In the genomic region with DNA sequence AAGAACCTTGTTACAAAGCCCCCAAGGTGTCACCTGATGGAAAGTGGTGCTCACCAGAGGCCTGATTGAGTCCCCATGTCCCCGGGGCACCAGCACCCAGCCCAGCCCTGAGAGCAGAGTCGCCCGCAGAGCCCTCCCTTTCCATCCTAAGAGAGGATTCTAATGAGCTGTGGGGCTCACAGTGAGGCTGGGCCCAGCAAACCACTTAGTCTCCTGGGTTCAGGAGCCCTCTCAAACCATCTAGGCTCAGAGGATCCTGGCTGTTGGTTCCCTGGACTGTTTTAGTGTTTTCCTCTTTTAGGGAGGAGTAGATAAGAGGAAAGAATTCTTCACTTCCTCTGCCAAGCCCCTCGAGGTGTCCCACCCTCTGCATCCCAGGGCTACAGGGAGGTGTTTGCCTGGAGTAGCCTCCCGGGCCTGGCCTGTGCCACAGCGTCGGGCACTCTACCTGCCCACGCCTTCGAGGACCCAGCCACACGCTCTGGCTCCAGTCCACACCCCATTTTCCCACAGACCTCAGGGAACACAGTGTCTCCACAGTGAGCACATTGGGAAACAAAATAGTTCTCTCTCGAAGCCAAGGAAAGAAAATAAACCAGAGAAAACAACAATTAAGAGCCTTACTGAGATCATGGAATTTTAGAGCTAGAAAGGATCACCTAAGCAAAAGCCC, we compare ENCODE assay signal across 12 cellular contexts. TPM values are rescaled to one million over a fixed set of nuclear protein-coding genes. Genes with fewer than 3 reads are reported as not detected.
DNase-seq lines count a peak whose midpoint lies in the region; ATAC-seq and TF ChIP-seq lines count a peak whose summit lies in the region.
"Had no signal": no experiment of that assay in that cellular context is flagged by ENCODE, and none has a peak within 500 bp of the region (broad histone marks: within the 10 kb centered on the region; RNA-seq: fewer than 3 reads in every experiment).

No MANE protein-coding gene starts in this region.

- H3K27ac ChIP-seq in body of pancreas, result peak overlapping the region; percentile 90 to 98 (median 94)
- H3K27ac ChIP-seq in gastroesophageal sphincter, result peak overlapping the region; percentile 16 to 81 (median 80)
- peak overlapping the region; percentile 80 to 84 for H3K27ac ChIP-seq in thoracic aorta

- no peaks in the 10 kb centered on the region for H3K4me1 Mint-ChIP-seq in neural crest cell

- WGBS in body of pancreas, 2 donors, result 23 to 28% methylated on average over 8 to 11 of the region's 11 CpGs
- 24% methylated on average over 5 of the region's 11 CpGs; no CpG with 5 or more reads in 1 of the 2 donors for WGBS in gastroesophageal sphincter (ENCODE audit: low coverage in 1 of 2), 2 donors

- no peaks in the 10 kb centered on the region for H3K9me3 ChIP-seq in body of pancreas
- no peaks in the 10 kb centered on the region for H3K9me3 ChIP-seq in gastroesophageal sphincter
- no peaks in the 10 kb centered on the region for H3K9me3 ChIP-seq in thoracic aorta
- H3K9me3 ChIP-seq: spleen had no signal

- peak in 2 of 3 donors; percentile 39 to 51 for TF ChIP-seq POLR2A in body of pancreas (IDR thresholded peaks at IDR 0.05)
- no peak for TF ChIP-seq POLR2A in gastroesophageal sphincter (IDR thresholded peaks at IDR 0.05)

- H3K9me3 Mint-ChIP-seq in neural crest cell, result no peaks in the 10 kb centered on the region
- H3K9me3 Mint-ChIP-seq: activated B cell treated with CpG ODN at 0.5 μM for 24 hours had no signal

- no peak for TF ChIP-seq CTCF in body of pancreas (IDR thresholded peaks at IDR 0.05)
- TF ChIP-seq CTCF in gastroesophageal sphincter (IDR thresholded peaks at IDR 0.05), result no peak
- no peak for TF ChIP-seq CTCF in neural crest cell (conservative IDR thresholded peaks at IDR 0.05)
- no peak for TF ChIP-seq CTCF in thoracic aorta (IDR thresholded peaks at IDR 0.05)

- peak; percentile 51 for TF ChIP-seq EP300 in gastroesophageal sphincter (IDR thresholded peaks at IDR 0.05)

- no peaks in the 10 kb centered on the region for H3K27me3 Mint-ChIP-seq in neural crest cell (ENCODE audit: low read depth)
- H3K27me3 Mint-ChIP-seq: activated B cell treated with CpG ODN at 0.5 μM for 24 hours had no signal

- H3K36me3 ChIP-seq in body of pancreas (replicated peaks in 1 of 2; ENCODE audit: insufficient read depth in 1 of 2, low read depth in 2 of 2), result no peaks in the 10 kb centered on the region
- H3K36me3 ChIP-seq in gastroesophageal sphincter, result peaks cover 0 to 66% of the 10 kb centered on the region in 2 donors
- H3K36me3 ChIP-seq in thoracic aorta, result no peaks in the 10 kb centered on the region

- H3K36me3 Mint-ChIP-seq in neural crest cell (ENCODE audit: low read depth), result no peaks in the 10 kb centered on the region

- H3K27me3 ChIP-seq in body of pancreas (no peaks in the 10 kb centered on the region), gastroesophageal sphincter (no peaks in the 10 kb centered on the region), thoracic aorta (replicated peaks; ENCODE audit: insufficient read depth) (no peaks in the 10 kb centered on the region)
- H3K27me3 ChIP-seq: spleen had no signal

- H3K4me1 ChIP-seq in body of pancreas, result peaks cover 80% of the 10 kb centered on the region
- peaks cover 0 to 38% (median 15%) of the 10 kb centered on the region in 3 donors for H3K4me1 ChIP-seq in gastroesophageal sphincter
- peaks cover 17 to 39% of the 10 kb centered on the region in 2 donors for H3K4me1 ChIP-seq in thoracic aorta (ENCODE audit: control insufficient read depth in 1 of 2, low read depth in 2 of 2)

- H3K4me3 ChIP-seq in body of pancreas (no peak overlapping the region), gastroesophageal sphincter (no peak overlapping the region), thoracic aorta (no peak overlapping the region)
- H3K4me3 ChIP-seq: spleen had no signal

- no peak overlapping the region for H3K4me3 Mint-ChIP-seq in neural crest cell
- H3K4me3 Mint-ChIP-seq: activated B cell treated with CpG ODN at 0.5 μM for 24 hours had no signal

- intact Hi-C loops in body of pancreas (cut with DNase I), result no loop called here

- peak; percentile 86 to 90 (median 89) for DNase-seq in body of pancreas
- no peak for DNase-seq in neural crest cell (ENCODE audit: low read depth, low spot score)
- no peak for DNase-seq in thoracic aorta (ENCODE audit: low spot score)
- no peak for DNase-seq in effector CD4-positive, alpha-beta T cell
- DNase-seq in inferior parietal cortex (ENCODE audit: extremely low spot score), result no peak
- DNase-seq: activated B cell treated with CpG ODN at 0.5 μM for 24 hours, glutamatergic neuron, NCI-H1092 treated with DMSO at 0.1 percent for 48 hours, NCI-H526, spleen had no signal

- peak overlapping the region; percentile 58 for H3K27ac Mint-ChIP-seq in neural crest cell (ENCODE audit: unreplicated experiment)
- H3K27ac Mint-ChIP-seq: activated B cell treated with CpG ODN at 0.5 μM for 24 hours had no signal

- ATAC-seq in body of pancreas, result peak; percentile 62
- peak; percentile 88 for ATAC-seq in gastroesophageal sphincter
- peak; percentile 76 for ATAC-seq in thoracic aorta (ENCODE audit: insufficient number of reproducible peaks, low FRiP score, low read depth)
- no peak for ATAC-seq in HG03095 (IDR thresholded peaks at IDR 0.05; ENCODE audit: unreplicated experiment)

RNA-seq across cellular contexts. Expression of a gene that starts 34.4 kb away (rescaled TPM):
- total RNA-seq in body of pancreas (10 to 100 TPM in 1 of 2 donors, 1 to 10 TPM in 1; 4.0 to 38.7 TPM), gastroesophageal sphincter (10 to 100 TPM in 3 of 4 donors, 1 to 10 TPM in 1; 9.2 to 23.3 (median 19.2) TPM), neural crest cell (8.8 and 9.3 TPM in 2 replicates), thoracic aorta (10 to 100 TPM in 1 of 2 donors, 1 to 10 TPM in 1; 4.9 to 13.3 TPM)

Comparison
In these comparisons a context has a peak if more than half of its experiments do, and no peak if none do; other contexts are left out.
1. DNase-seq: peak in body of pancreas (4 of 4); none in neural crest cell (single experiment), thoracic aorta (single experiment), effector CD4-positive, alpha-beta T cell (single experiment) and inferior parietal cortex (single experiment).
2. POLR2A ChIP-seq: peak in body of pancreas (2 of 3); none in gastroesophageal sphincter (0 of 2).
3. Peak in every context shown above with its lines, with median percentiles within 50 percentile points of each other: H3K27ac ChIP-seq.